ENCODE assay signal across 7 cellular contexts in genomic region chr18:67586101-67586500, GRCh38.
"Had no signal": no experiment of that assay in that cellular context is flagged by ENCODE, and none has a peak within 500 bp of the region (broad histone marks: within the 10 kb centered on the region; RNA-seq: fewer than 3 reads in every experiment).

No MANE protein-coding gene starts in this region.

- FAIRE-seq: H1, H54 had no signal

- DNase-seq: H9, HCEC 1CT, KBM-7 had no signal

- H3K4me3 ChIP-seq: GM23338 had no signal

- ATAC-seq: GM23338 had no signal

- H3K27ac ChIP-seq: HL-60 had no signal

- H3K4me2 ChIP-seq: GM23338 had no signal

- H2AFZ ChIP-seq: GM23338 had no signal
